11 cellular contexts compared by ENCODE assay signal in the genomic region with DNA sequence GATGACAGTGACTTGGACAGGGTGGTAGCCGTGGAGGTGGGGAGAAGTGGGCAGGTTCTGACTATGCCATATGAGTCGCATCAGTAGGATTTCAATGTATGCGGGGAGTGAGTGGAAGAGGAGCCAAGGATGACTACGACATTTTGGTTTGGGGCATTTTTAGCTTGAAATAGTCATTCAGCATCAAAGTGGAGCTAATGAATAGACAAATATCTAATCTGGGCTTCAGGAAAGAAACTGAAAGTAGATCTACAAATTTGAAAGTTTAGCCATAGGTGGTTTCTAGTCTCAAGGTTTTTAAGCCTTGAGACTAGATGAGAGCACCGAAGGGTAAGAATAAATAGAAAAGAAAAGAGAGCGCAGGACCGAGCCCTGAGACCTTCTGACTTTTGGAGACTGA. TPM values are rescaled to one million over a fixed set of nuclear protein-coding genes. Genes with fewer than 3 reads are reported as not detected.
DNase-seq lines count a peak whose midpoint lies in the region; ATAC-seq and TF ChIP-seq lines count a peak whose summit lies in the region.
"Had no signal": no experiment of that assay in that cellular context is flagged by ENCODE, and none has a peak within 500 bp of the region (broad histone marks: within the 10 kb centered on the region; RNA-seq: fewer than 3 reads in every experiment).

No MANE protein-coding gene starts in this region.

- no peaks in the 10 kb centered on the region for H3K27me3 ChIP-seq in left lung
- no peaks in the 10 kb centered on the region for H3K27me3 ChIP-seq in stomach

- no peak for TF ChIP-seq EP300 in stomach (IDR thresholded peaks at IDR 0.05)

- TF ChIP-seq CTCF in left lung (IDR thresholded peaks at IDR 0.05) (no peak), stomach (IDR thresholded peaks at IDR 0.05) (no peak)

- no peak for TF ChIP-seq POLR2A in stomach (IDR thresholded peaks at IDR 0.05)

- H3K4me1 ChIP-seq in left lung (no peaks in the 10 kb centered on the region), stomach (peaks cover 0 to 9% (median 0%) of the 10 kb centered on the region in 4 donors)

- H3K36me3 ChIP-seq in left lung (peaks cover 0 to 39% of the 10 kb centered on the region in 2 donors), stomach (peaks cover 0 to 72% (median 59%) of the 10 kb centered on the region in 4 donors)

- H3K4me3 ChIP-seq in left lung (no peak overlapping the region), stomach (no peak overlapping the region)
- H3K4me3 ChIP-seq: SK-N-MC had no signal

- intact Hi-C loops in left lung (cut with DNase I): no loop called here
- intact Hi-C loops in stomach (cut with DNase I; ENCODE audit: low total_unique reads): no loop called here

- DNase-seq in ELR (ENCODE audit: low read depth): peak; percentile 75
- no peak for DNase-seq in left lung
- no peak for DNase-seq in stomach
- no peak for DNase-seq in NCI-H524 (lab: John Stamatoyannopoulos, UW)
- DNase-seq: CD8-positive, alpha-beta T cell; NCI-H1105 had no signal

- ATAC-seq in GM21360 (IDR thresholded peaks at IDR 0.05; ENCODE audit: unreplicated experiment) (peak; percentile 47), HG03097 (IDR thresholded peaks at IDR 0.05; ENCODE audit: low FRiP score, unreplicated experiment) (peak; percentile 70), SK-N-SH treated with all-trans-retinoic acid at 6 μM for 48 hours (peak; percentile 7; the same call in 2 of the 3 replicates), esophagus mucosa (no peak), left lung (no peak)
- ATAC-seq: CD8-positive, alpha-beta T cell had no signal

- 92 to 97% (median 95%) methylated on average over 7 of the region's 7 CpGs for WGBS in stomach, 5 donors

- no peaks in the 10 kb centered on the region for H3K9me3 ChIP-seq in left lung
- no peaks in the 10 kb centered on the region for H3K9me3 ChIP-seq in stomach

- H3K27ac ChIP-seq in left lung (no peak overlapping the region), stomach (no peak overlapping the region)
- H3K27ac ChIP-seq: SK-N-MC had no signal

TF ChIP-seq in SK-N-SH treated with all-trans-retinoic acid at 6 μM for 48 hours, 23 proteins besides CTCF, POLR2A, EP300 and RAD21:
- TF ChIP-seq SNAI2 (CRISPR knock-in tag; IDR thresholded peaks at IDR 0.05): no peak

RNA-seq across cellular contexts. Expression of gene FEZ2, which starts 58.3 kb away (rescaled TPM):
- total RNA-seq in esophagus mucosa (19.8 TPM), left lung (10 to 100 TPM; 47.5 to 53.2 TPM), stomach (10 to 100 TPM; 17.7 to 100.0 (median 25.4) TPM)
- 10 to 100 TPM; 22.0 to 29.8 (median 26.1) TPM for polyA plus RNA-seq in stomach

Comparison
In these comparisons a context has a peak if more than half of its experiments do, and no peak if none do; other contexts are left out.
1. ATAC-seq: peak in GM21360 (single experiment), HG03097 (single experiment) and SK-N-SH treated with all-trans-retinoic acid at 6 μM for 48 hours (single experiment); none in esophagus mucosa (single experiment) and left lung (single experiment).